13 cellular contexts compared by ENCODE assay signal in genomic region chr2:159211447-159212396, GRCh38.
DNase-seq lines count a peak whose midpoint lies in the region; ATAC-seq and TF ChIP-seq lines count a peak whose summit lies in the region.
"Had no signal": no experiment of that assay in that cellular context is flagged by ENCODE, and none has a peak within 500 bp of the region (broad histone marks: within the 10 kb centered on the region; RNA-seq: fewer than 3 reads in every experiment).

No MANE protein-coding gene starts in this region.

- no peak overlapping the region for H3K27ac Mint-ChIP-seq in T-helper 2 cell treated with Interferon-gamma antibody and Interleukin-4, amounts not matched to agents 5 μg/mL and 100 μg/mL, for 36 hours
- H3K27ac Mint-ChIP-seq: B cell had no signal

- no peak overlapping the region for H3K4me3 Mint-ChIP-seq in T-helper 2 cell treated with Interferon-gamma antibody and Interleukin-4, amounts not matched to agents 5 μg/mL and 100 μg/mL, for 36 hours
- H3K4me3 Mint-ChIP-seq: B cell had no signal

- no peak overlapping the region for H3K9ac ChIP-seq in neuronal stem cell (ENCODE audit: low read depth, low read length, poor library complexity)

- no peak overlapping the region for H2BK5ac ChIP-seq in neuronal stem cell (ENCODE audit: low read length)

- no peak overlapping the region for H4K8ac ChIP-seq in neuronal stem cell (ENCODE audit: low read depth, low read length)

- H2AFZ ChIP-seq in neuronal stem cell (ENCODE audit: low read length), result peak overlapping the region; percentile 59

- H3K79me1 ChIP-seq in neuronal stem cell (ENCODE audit: low read depth, low read length), result no peaks in the 10 kb centered on the region

- peak overlapping the region; percentile 46 for H3K4me2 ChIP-seq in neuronal stem cell (ENCODE audit: insufficient read depth, low read length, poor library complexity, severe bottlenecking)

- ATAC-seq in HG03175 (IDR thresholded peaks at IDR 0.05; ENCODE audit: unreplicated experiment), result no peak

- no peak overlapping the region for H3K14ac ChIP-seq in neuronal stem cell (ENCODE audit: low read length)

- H3K4me1 ChIP-seq in SJCRH30 (peaks cover 13% of the 10 kb centered on the region; the same call in 1 of the 2 replicates), iPS DF 6.9 (ENCODE audit: control insufficient read depth, insufficient read depth, low read length) (peaks cover 3% of the 10 kb centered on the region), neuronal stem cell (ENCODE audit: control insufficient read depth in 2 of 2, insufficient read depth in 1 of 2, low read depth in 1 of 2, low read length in 2 of 2) (peaks cover 23 to 31% of the 10 kb centered on the region in 2 donors)
- H3K4me1 ChIP-seq: prostate gland had no signal

- H3K36me3 ChIP-seq in SJCRH30 (peaks cover 4% of the 10 kb centered on the region; the same call in 1 of the 2 replicates), iPS DF 6.9 (ENCODE audit: control insufficient read depth, insufficient read depth, low read length) (no peaks in the 10 kb centered on the region), neuronal stem cell (replicated peaks in 1 of 2; ENCODE audit: control insufficient read depth in 2 of 2, insufficient read depth in 2 of 2, low read length in 2 of 2) (peaks cover 2 to 32% of the 10 kb centered on the region in 2 donors)

- no peak overlapping the region for H2BK120ac ChIP-seq in neuronal stem cell (ENCODE audit: low read depth, low read length)

- H3K4ac ChIP-seq in neuronal stem cell (ENCODE audit: low read length), result no peak overlapping the region

- H3K27me3 ChIP-seq in SJCRH30 (no peaks in the 10 kb centered on the region), iPS DF 6.9 (ENCODE audit: control insufficient read depth, insufficient read depth, low read length) (peaks cover 45% of the 10 kb centered on the region; the same call in 1 of the 2 replicates), neuronal stem cell (ENCODE audit: control insufficient read depth in 3 of 3, insufficient read depth in 3 of 3, low read depth in 1 of 3, low read length in 3 of 3) (no peaks in the 10 kb centered on the region)

- H2AK5ac ChIP-seq in neuronal stem cell (ENCODE audit: low read depth, low read length), result no peak overlapping the region

- H3K9me3 ChIP-seq in SJCRH30 (replicated peaks) (no peaks in the 10 kb centered on the region), iPS DF 6.9 (ENCODE audit: control insufficient read depth, insufficient read depth, low read length) (no peaks in the 10 kb centered on the region), neuronal stem cell (replicated peaks in 1 of 2; ENCODE audit: control insufficient read depth in 2 of 2, insufficient read depth in 1 of 2, low read depth in 1 of 2, low read length in 2 of 2) (peaks cover 2 to 5% of the 10 kb centered on the region in 2 donors)
- H3K9me3 ChIP-seq: prostate gland, thoracic aorta had no signal

- TF ChIP-seq POLR2A in erythroblast (IDR thresholded peaks at IDR 0.05; ENCODE audit: low read length), result no peak

- H3K4me1 Mint-ChIP-seq in T-helper 2 cell treated with Interferon-gamma antibody and Interleukin-4, amounts not matched to agents 5 μg/mL and 100 μg/mL, for 36 hours (ENCODE audit: low read depth), result peaks cover 8% of the 10 kb centered on the region

- peak overlapping the region; percentile 37; the same call in 1 of the 2 replicates for H3K27ac ChIP-seq in SJCRH30
- no peak overlapping the region for H3K27ac ChIP-seq in iPS DF 6.9 (ENCODE audit: low read length)
- peak overlapping the region; percentile 84 for H3K27ac ChIP-seq in neuronal stem cell (replicated peaks; ENCODE audit: low read length)
- H3K27ac ChIP-seq: prostate gland had no signal

- peak overlapping the region; percentile 20 for H3K18ac ChIP-seq in neuronal stem cell (ENCODE audit: low read length)

- H3K23ac ChIP-seq in neuronal stem cell (ENCODE audit: low read depth, low read length, poor library complexity), result no peak overlapping the region

- H4K91ac ChIP-seq in neuronal stem cell (ENCODE audit: low read depth, low read length, poor library complexity), result no peak overlapping the region

- H2BK12ac ChIP-seq in neuronal stem cell (ENCODE audit: low read length), result no peak overlapping the region

- no peaks in the 10 kb centered on the region for H3K36me3 Mint-ChIP-seq in T-helper 2 cell treated with Interferon-gamma antibody and Interleukin-4, amounts not matched to agents 5 μg/mL and 100 μg/mL, for 36 hours (ENCODE audit: low read depth)

- WGBS in iPS DF 6.9 (ENCODE audit: insufficient coverage, insufficient read length), result no CpG with 5 or more reads among the region's 14 CpGs
- WGBS in neuronal stem cell (ENCODE audit: extremely low coverage in 2 of 2, insufficient read length in 2 of 2, insufficient replicate concordance in 1 of 2), 2 donors, result no CpG with 5 or more reads among the region's 14 CpGs

- H3K27me3 Mint-ChIP-seq in T-helper 2 cell treated with Interferon-gamma antibody and Interleukin-4, amounts not matched to agents 5 μg/mL and 100 μg/mL, for 36 hours (ENCODE audit: low read depth), result peaks cover 2% of the 10 kb centered on the region
- H3K27me3 Mint-ChIP-seq: B cell had no signal

- DNase-seq in ELF-1 (ENCODE audit: low read depth, low spot score) (peak; percentile 88), SJCRH30 (peak; percentile 12 to 15), iPS DF 6.9 (ENCODE audit: low read depth, low spot score) (peak; percentile 54), neuronal stem cell (ENCODE audit: low spot score) (peak; percentile 81), NCI-H1092 treated with DMSO at 0.1 percent for 48 hours (lab: John Stamatoyannopoulos, UW) (no peak), erythroblast (lab: John Stamatoyannopoulos, UW) (no peak)
- no peak for DNase-seq in T-helper 2 cell treated with Interferon-gamma antibody and Interleukin-4, amounts not matched to agents 5 μg/mL and 100 μg/mL, for 36 hours (ENCODE audit: low spot score)
- DNase-seq: NCI-H446, Right ventricle myocardium superior had no signal

- H3K9me3 Mint-ChIP-seq in T-helper 2 cell treated with Interferon-gamma antibody and Interleukin-4, amounts not matched to agents 5 μg/mL and 100 μg/mL, for 36 hours, result no peaks in the 10 kb centered on the region

- no peak overlapping the region for H2BK15ac ChIP-seq in neuronal stem cell (ENCODE audit: low read length)

- H3K4me3 ChIP-seq in SJCRH30, result no peak overlapping the region
- no peak overlapping the region for H3K4me3 ChIP-seq in iPS DF 6.9 (ENCODE audit: low read length)
- H3K4me3 ChIP-seq in neuronal stem cell (ENCODE audit: low read length in 2 of 2), result peak overlapping the region in 1 of 2 donors; percentile 4
- H3K4me3 ChIP-seq: prostate gland, thoracic aorta had no signal

Comparison
In these comparisons a context has a peak if more than half of its experiments do, and no peak if none do; other contexts are left out.
1. DNase-seq: peak in ELF-1 (single experiment), SJCRH30 (2 of 2), iPS DF 6.9 (single experiment) and neuronal stem cell (single experiment); none in NCI-H1092 treated with DMSO at 0.1 percent for 48 hours (single experiment), erythroblast (0 of 2) and T-helper 2 cell treated with Interferon-gamma antibody and Interleukin-4, amounts not matched to agents 5 μg/mL and 100 μg/mL, for 36 hours (single experiment).